Comparison of ENCODE assay signal across 1 cellular context in genomic region chr6:158801655-158802294, GRCh38.
A peak's percentile ranks its signal among the peaks of the same experiment; 100 is the strongest.
TF ChIP-seq lines count a peak whose summit lies in the region.

No MANE protein-coding gene starts in this region.

TF ChIP-seq in H1, 55 proteins besides CTCF, POLR2A, EP300 and RAD21:
- TF ChIP-seq, protein P1, sequence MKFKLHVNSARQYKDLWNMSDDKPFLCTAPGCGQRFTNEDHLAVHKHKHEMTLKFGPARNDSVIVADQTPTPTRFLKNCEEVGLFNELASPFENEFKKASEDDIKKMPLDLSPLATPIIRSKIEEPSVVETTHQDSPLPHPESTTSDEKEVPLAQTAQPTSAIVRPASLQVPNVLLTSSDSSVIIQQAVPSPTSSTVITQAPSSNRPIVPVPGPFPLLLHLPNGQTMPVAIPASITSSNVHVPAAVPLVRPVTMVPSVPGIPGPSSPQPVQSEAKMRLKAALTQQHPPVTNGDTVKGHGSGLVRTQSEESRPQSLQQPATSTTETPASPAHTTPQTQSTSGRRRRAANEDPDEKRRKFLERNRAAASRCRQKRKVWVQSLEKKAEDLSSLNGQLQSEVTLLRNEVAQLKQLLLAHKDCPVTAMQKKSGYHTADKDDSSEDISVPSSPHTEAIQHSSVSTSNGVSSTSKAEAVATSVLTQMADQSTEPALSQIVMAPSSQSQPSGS (IDR thresholded peaks at IDR 0.05; ENCODE audit: low read length), result no peak
- TF ChIP-seq POLR2AphosphoS5 (IDR thresholded peaks at IDR 0.05; ENCODE audit: low read depth, low read length), result peak; percentile 46; the same call in 1 of the 2 replicates
